In the genomic region with DNA sequence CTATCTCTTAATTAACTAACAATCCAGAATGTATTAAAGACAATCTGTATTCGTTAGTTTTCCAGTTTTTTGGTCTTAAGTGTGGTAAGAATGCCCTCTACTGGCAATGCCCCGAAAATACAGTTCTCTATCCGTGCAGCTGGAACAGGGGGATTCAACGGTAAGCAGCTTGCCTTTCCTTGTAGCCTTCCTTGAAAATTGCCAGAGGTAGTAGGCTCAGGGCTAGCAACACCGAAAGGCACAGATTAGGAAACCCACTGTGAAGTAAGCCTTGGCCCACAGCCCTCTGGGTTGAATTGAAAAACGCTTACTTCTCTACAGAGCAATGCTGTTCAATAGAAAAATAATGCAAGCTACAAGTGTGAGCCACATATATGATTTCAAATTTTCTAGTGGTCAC, we compare ENCODE assay signal across 8 cellular contexts. TPM values are rescaled to one million over a fixed set of nuclear protein-coding genes. Genes with fewer than 3 reads are reported as not detected.
DNase-seq lines count a peak whose midpoint lies in the region; ATAC-seq and TF ChIP-seq lines count a peak whose summit lies in the region.

No MANE protein-coding gene starts in this region.

- in situ Hi-C loops in brain microvascular endothelial cell (cut with HindIII; ENCODE audit: low pct_ligation_motif_present, low sequenced_read_pairs), result loop anchor here (25.0 kb wide), 1 partner anchor 402 kb away; no protein-coding TSS in a partner anchor

- H3K27ac ChIP-seq in brain microvascular endothelial cell, result no peak overlapping the region
- H3K27ac ChIP-seq in spleen, result no peak overlapping the region

- peaks cover 0 to 19% (median 5%) of the 10 kb centered on the region in 6 donors for H3K4me1 ChIP-seq in spleen

- H3K36me3 ChIP-seq in brain microvascular endothelial cell (replicated peaks), result no peaks in the 10 kb centered on the region
- H3K36me3 ChIP-seq in spleen, result no peaks in the 10 kb centered on the region

- H3K36me3 Mint-ChIP-seq in T-helper 17 cell (ENCODE audit: low read depth), result no peaks in the 10 kb centered on the region

- WGBS in spleen, 5 donors, result 3 to 9% (median 5%) methylated on average over 6 of the region's 6 CpGs

- DNase-seq in COLO668 (lab: John Stamatoyannopoulos, UW; ENCODE audit: unreplicated experiment), result peak; percentile 55
- peak; percentile 46 to 91 (median 66) for DNase-seq in NCI-H1417 (lab: John Stamatoyannopoulos, UW)
- DNase-seq in T-helper 17 cell, result peak in 2 of 3 donors; percentile 17 to 22
- peak; percentile 28 for DNase-seq in brain microvascular endothelial cell
- DNase-seq in iPS DF 19.7 (ENCODE audit: low read depth, low spot score), result peak; percentile 57
- no peak for DNase-seq in spleen

- peak; percentile 82 for TF ChIP-seq CTCF in brain microvascular endothelial cell (IDR thresholded peaks at IDR 0.05; ENCODE audit: low read depth, low read length, missing control alignments)
- peak; percentile 40 to 81 (median 76) for TF ChIP-seq CTCF in spleen (IDR thresholded peaks at IDR 0.05 in 8 of 11, conservative IDR thresholded peaks at IDR 0.05 in 3 of 11)

- H3K27me3 ChIP-seq in brain microvascular endothelial cell (replicated peaks) (no peaks in the 10 kb centered on the region), spleen (replicated peaks in 1 of 7) (no peaks in the 10 kb centered on the region)

- H3K9me3 ChIP-seq in T-helper 17 cell (ENCODE audit: control insufficient read depth, low read length, poor library complexity, severe bottlenecking) (no peaks in the 10 kb centered on the region), spleen (no peaks in the 10 kb centered on the region)

- intact Hi-C loops in spleen (cut with DNase I; ENCODE audit: low total_unique reads), result loop anchor here (5.0 to 10.0 kb wide), 2 partner anchors 92 to 315 kb away; no protein-coding TSS in a partner anchor

- peaks cover 24% of the 10 kb centered on the region for H3K27me3 Mint-ChIP-seq in T-helper 17 cell

- H3K4me3 Mint-ChIP-seq in T-helper 17 cell, result no peak overlapping the region

- no peak overlapping the region for H3K27ac Mint-ChIP-seq in T-helper 17 cell

- peak; percentile 53 for ATAC-seq in GM21528 (IDR thresholded peaks at IDR 0.05; ENCODE audit: low FRiP score, unreplicated experiment)
- peak; percentile 80 for ATAC-seq in T-helper 17 cell
- ATAC-seq in HG02623 (IDR thresholded peaks at IDR 0.05; ENCODE audit: unreplicated experiment), result no peak

- H3K4me1 Mint-ChIP-seq in T-helper 17 cell, result peaks cover 4% of the 10 kb centered on the region

- TF ChIP-seq POLR2A in spleen (IDR thresholded peaks at IDR 0.05), result no peak

- H3K4me3 ChIP-seq in brain microvascular endothelial cell (ENCODE audit: low read depth, low read length) (no peak overlapping the region), spleen (no peak overlapping the region)

RNA-seq across cellular contexts. Expression of a gene that starts 17.1 kb away (rescaled TPM):
- total RNA-seq in T-helper 17 cell, result 10 to 100 TPM; 61.3 to 78.7 TPM
- total RNA-seq in spleen, result 10 to 100 TPM; 39.8 to 69.4 (median 63.9) TPM
- polyA plus RNA-seq in spleen, result 10 to 100 TPM; 11.1 to 18.9 (median 12.6) TPM

RNA-seq across cellular contexts. Expression of a gene that starts 37.4 kb away (rescaled TPM):
- total RNA-seq in T-helper 17 cell (not detected), spleen (not detected)
- polyA plus RNA-seq in spleen, result under 1 TPM in 1 of 3 donors, not detected in 2; 0.02 TPM
